Comparison of ENCODE assay signal across 10 cellular contexts in genomic region chr15:55685292-55685691, GRCh38. TPM values are rescaled to one million over a fixed set of nuclear protein-coding genes. Genes with fewer than 3 reads are reported as not detected.
DNase-seq lines count a peak whose midpoint lies in the region; ATAC-seq and TF ChIP-seq lines count a peak whose summit lies in the region.
"Had no signal": no experiment of that assay in that cellular context is flagged by ENCODE, and none has a peak within 500 bp of the region (broad histone marks: within the 10 kb centered on the region; RNA-seq: fewer than 3 reads in every experiment).

No MANE protein-coding gene starts in this region.

- no peak overlapping the region for H3K4me3 Mint-ChIP-seq in mesothelial cell of epicardium

- peaks cover 11% of the 10 kb centered on the region for H3K4me1 Mint-ChIP-seq in mesothelial cell of epicardium

- H3K27me3 Mint-ChIP-seq in mesothelial cell of epicardium (ENCODE audit: low read depth) = no peaks in the 10 kb centered on the region

- H3K36me3 ChIP-seq in OCI-LY3 (replicated peaks; ENCODE audit: low read depth, low read length) = no peaks in the 10 kb centered on the region

- H3K27ac ChIP-seq in OCI-LY3 (ENCODE audit: low read length) = no peak overlapping the region

- peak; percentile 9 for DNase-seq in AG20443 (ENCODE audit: low spot score)
- DNase-seq in HuH-7 (ENCODE audit: low spot score) = no peak
- DNase-seq in NCI-H2107 treated with DMSO at 0.1 percent for 48 hours (lab: John Stamatoyannopoulos, UW; ENCODE audit: unreplicated experiment) = no peak
- no peak for DNase-seq in mesothelial cell of epicardium (ENCODE audit: low spot score in 2 of 2, unreplicated experiment in 2 of 2)
- no peak for DNase-seq in iPS-NIHi11 (ENCODE audit: low spot score)
- DNase-seq: hypothalamus, PC-3 had no signal

- H3K9me3 Mint-ChIP-seq in mesothelial cell of epicardium = no peaks in the 10 kb centered on the region

- no peaks in the 10 kb centered on the region for H3K79me2 ChIP-seq in OCI-LY3 (ENCODE audit: low read length)

- no peak overlapping the region for H3K9ac ChIP-seq in OCI-LY3 (ENCODE audit: low read length)

- ATAC-seq in GM19025 (IDR thresholded peaks at IDR 0.05; ENCODE audit: low read depth, unreplicated experiment) = peak; percentile 76
- peak; percentile 88 for ATAC-seq in HG02798 (IDR thresholded peaks at IDR 0.05; ENCODE audit: poor library complexity, unreplicated experiment)
- ATAC-seq: PC-3 had no signal

- H3K27me3 ChIP-seq in OCI-LY3 (ENCODE audit: low read depth, low read length) = no peaks in the 10 kb centered on the region

- TF ChIP-seq CTCF in OCI-LY3 (IDR thresholded peaks at IDR 0.05; ENCODE audit: low read depth, low read length) = no peak
- TF ChIP-seq CTCF in mesothelial cell of epicardium (IDR thresholded peaks at IDR 0.05; ENCODE audit: unreplicated experiment) = no peak

- H3K4me2 ChIP-seq in OCI-LY3 (ENCODE audit: low read length) = peak overlapping the region; percentile 16; the same call in 1 of the 2 replicates

- H3K4me3 ChIP-seq in OCI-LY3 (ENCODE audit: low read length) = no peak overlapping the region

- peaks cover 30% of the 10 kb centered on the region for H3K4me1 ChIP-seq in OCI-LY3 (ENCODE audit: low read length)

- no peaks in the 10 kb centered on the region for H3K9me3 ChIP-seq in OCI-LY3 (ENCODE audit: insufficient read depth, low read length)

- no peak overlapping the region for H2AFZ ChIP-seq in OCI-LY3 (ENCODE audit: low read depth, low read length)

- H4K20me1 ChIP-seq in OCI-LY3 (ENCODE audit: insufficient read depth, low read length) = no peaks in the 10 kb centered on the region

- no peak overlapping the region for H3K27ac Mint-ChIP-seq in mesothelial cell of epicardium

- H3K36me3 Mint-ChIP-seq in mesothelial cell of epicardium = peaks cover 5% of the 10 kb centered on the region

RNA-seq across cellular contexts. Expression of gene PRTG, which starts 57.7 kb away (rescaled TPM):
- 14.2 to 17.5 TPM (median 16.9 TPM) in 3 replicates for total RNA-seq in mesothelial cell of epicardium
